28 cellular contexts compared by ENCODE assay signal in genomic region chr21:28644762-28645161, GRCh38.
DNase-seq lines count a peak whose midpoint lies in the region; ATAC-seq, FAIRE-seq and TF ChIP-seq lines count a peak whose summit lies in the region.
"Had no signal": no experiment of that assay in that cellular context is flagged by ENCODE, and none has a peak within 500 bp of the region (broad histone marks: within the 10 kb centered on the region; RNA-seq: fewer than 3 reads in every experiment).

No MANE protein-coding gene starts in this region.

- H3K36me3 Mint-ChIP-seq in activated CD8-positive, alpha-beta memory T cell treated with anti-CD3 and anti-CD28 coated beads, Interleukin-2, amount 10 ng/mL, durations not matched to agents 7 days and 5 days, result peaks cover 9% of the 10 kb centered on the region
- H3K36me3 Mint-ChIP-seq: activated naive CD4-positive, alpha-beta T cell treated with anti-CD3 and anti-CD28 coated beads, Interleukin-2, amount 10 ng/mL, durations not matched to agents 7 days and 5 days; mesothelial cell of epicardium had no signal

- no peak overlapping the region for H3K27ac ChIP-seq in WERI-Rb-1
- H3K27ac ChIP-seq: right atrium auricular region, testis had no signal

- ATAC-seq in activated CD8-positive, alpha-beta memory T cell treated with anti-CD3 and anti-CD28 coated beads, Interleukin-2, amount 10 ng/mL, durations not matched to agents 7 days and 5 days, result no peak
- no peak for ATAC-seq in HG03045 (IDR thresholded peaks at IDR 0.05; ENCODE audit: unreplicated experiment)
- ATAC-seq: left ventricle myocardium superior; stimulated activated naive CD8-positive, alpha-beta T cell treated with anti-CD3 and anti-CD28 coated beads, Interleukin-15, Interleukin-2, amounts not matched to agents 100 U/mL and 50 U/mL, for 24 hours had no signal

- H3K27ac Mint-ChIP-seq in activated CD8-positive, alpha-beta memory T cell treated with anti-CD3 and anti-CD28 coated beads, Interleukin-2, amount 10 ng/mL, durations not matched to agents 7 days and 5 days, result no peak overlapping the region
- H3K27ac Mint-ChIP-seq: activated CD4-positive, alpha-beta memory T cell treated with anti-CD3 and anti-CD28 coated beads for 36 hours; activated naive CD4-positive, alpha-beta T cell treated with anti-CD3 and anti-CD28 coated beads, Interleukin-2, amount 10 ng/mL, durations not matched to agents 7 days and 5 days; activated T-helper 1 cell treated with anti-CD3 and anti-CD28 coated beads, Interleukin-12 subunit alpha, Interleukin-12 subunit beta, Interleukin-2, Interleukin-4 antibody, amounts not matched to agents 30 ng/mL and 10 ng/mL and 1 ng/mL, durations not matched to agents 14 hours and 24 hours and 36 hours; CD4-positive, alpha-beta T cell; mesothelial cell of epicardium had no signal

- H3K36me3 ChIP-seq in bronchial epithelial cell (ENCODE audit: control insufficient read depth, insufficient read depth, low read length), result no peaks in the 10 kb centered on the region
- no peaks in the 10 kb centered on the region for H3K36me3 ChIP-seq in WERI-Rb-1
- H3K36me3 ChIP-seq: right atrium auricular region had no signal

- FAIRE-seq in bronchial epithelial cell (lab: Jason Lieb, UNC), result no peak
- FAIRE-seq: A204.1, GM18507, GM19239, kidney had no signal

- H3K4me1 Mint-ChIP-seq in activated CD8-positive, alpha-beta memory T cell treated with anti-CD3 and anti-CD28 coated beads, Interleukin-2, amount 10 ng/mL, durations not matched to agents 7 days and 5 days, result peaks cover 6% of the 10 kb centered on the region
- H3K4me1 Mint-ChIP-seq: activated naive CD4-positive, alpha-beta T cell treated with anti-CD3 and anti-CD28 coated beads, Interleukin-2, amount 10 ng/mL, durations not matched to agents 7 days and 5 days; mesothelial cell of epicardium had no signal

- no peak overlapping the region for H3K4me3 ChIP-seq in bronchial epithelial cell (ENCODE audit: low read depth, low read length)
- H3K4me3 ChIP-seq in WERI-Rb-1 (ENCODE audit: low read depth, low read length), result no peak overlapping the region
- H3K4me3 ChIP-seq: right atrium auricular region, testis had no signal

- no peaks in the 10 kb centered on the region for H3K9me3 Mint-ChIP-seq in activated CD8-positive, alpha-beta memory T cell treated with anti-CD3 and anti-CD28 coated beads, Interleukin-2, amount 10 ng/mL, durations not matched to agents 7 days and 5 days (ENCODE audit: low read depth)
- H3K9me3 Mint-ChIP-seq: activated CD4-positive, alpha-beta memory T cell treated with anti-CD3 and anti-CD28 coated beads for 36 hours; CD4-positive, alpha-beta T cell; mesothelial cell of epicardium had no signal

- H3K27me3 Mint-ChIP-seq in activated CD8-positive, alpha-beta memory T cell treated with anti-CD3 and anti-CD28 coated beads, Interleukin-2, amount 10 ng/mL, durations not matched to agents 7 days and 5 days, result no peaks in the 10 kb centered on the region
- H3K27me3 Mint-ChIP-seq: activated CD4-positive, alpha-beta memory T cell treated with anti-CD3 and anti-CD28 coated beads for 36 hours; activated naive CD4-positive, alpha-beta T cell treated with anti-CD3 and anti-CD28 coated beads, Interleukin-2, amount 10 ng/mL, durations not matched to agents 7 days and 5 days; CD4-positive, alpha-beta T cell had no signal

- no peak for TF ChIP-seq CTCF in bronchial epithelial cell (IDR thresholded peaks at IDR 0.05; ENCODE audit: insufficient read depth, low read length, severe bottlenecking)
- TF ChIP-seq CTCF in WERI-Rb-1 (IDR thresholded peaks at IDR 0.05; ENCODE audit: low read depth, low read length), result no peak

- H3K27me3 ChIP-seq in bronchial epithelial cell (ENCODE audit: control insufficient read depth, insufficient read depth, low read length) (no peaks in the 10 kb centered on the region), WERI-Rb-1 (ENCODE audit: insufficient read depth, low read depth, severe bottlenecking) (peaks cover 12% of the 10 kb centered on the region)
- H3K27me3 ChIP-seq: right atrium auricular region, testis had no signal

- H3K9me3 ChIP-seq in WERI-Rb-1 (ENCODE audit: severe bottlenecking), result no peaks in the 10 kb centered on the region
- H3K9me3 ChIP-seq: right atrium auricular region, testis had no signal

- H3K4me3 Mint-ChIP-seq in activated CD8-positive, alpha-beta memory T cell treated with anti-CD3 and anti-CD28 coated beads, Interleukin-2, amount 10 ng/mL, durations not matched to agents 7 days and 5 days, result no peak overlapping the region
- H3K4me3 Mint-ChIP-seq: activated CD4-positive, alpha-beta memory T cell treated with anti-CD3 and anti-CD28 coated beads for 36 hours; activated naive CD4-positive, alpha-beta T cell treated with anti-CD3 and anti-CD28 coated beads, Interleukin-2, amount 10 ng/mL, durations not matched to agents 7 days and 5 days; activated T-helper 1 cell treated with anti-CD3 and anti-CD28 coated beads, Interleukin-12 subunit alpha, Interleukin-12 subunit beta, Interleukin-2, Interleukin-4 antibody, amounts not matched to agents 30 ng/mL and 10 ng/mL and 1 ng/mL, durations not matched to agents 14 hours and 24 hours and 36 hours; CD4-positive, alpha-beta T cell; mesothelial cell of epicardium had no signal

- DNase-seq in AG20443 (ENCODE audit: low spot score), result peak; percentile 33
- DNase-seq in LHCN-M2 (ENCODE audit: low read depth), result peak; percentile 12
- peak; percentile 75 for DNase-seq in bronchial epithelial cell (ENCODE audit: low read depth)
- peak; percentile 52 for DNase-seq in islet precursor cell
- no peak for DNase-seq in activated CD8-positive, alpha-beta memory T cell treated with anti-CD3 and anti-CD28 coated beads, Interleukin-2, amount 10 ng/mL, durations not matched to agents 7 days and 5 days
- DNase-seq in WERI-Rb-1, result no peak
- no peak for DNase-seq in putamen (ENCODE audit: low spot score)
- DNase-seq: activated CD4-positive, alpha-beta memory T cell treated with anti-CD3 and anti-CD28 coated beads for 36 hours; activated CD4-positive, alpha-beta T cell treated with anti-CD3 and anti-CD28 coated beads for 1 hour; activated CD8-positive, alpha-beta memory T cell treated with anti-CD3 and anti-CD28 coated beads, Interleukin-2, amount 50 U/mL, for 4 hours; activated naive CD4-positive, alpha-beta T cell treated with anti-CD3 and anti-CD28 coated beads, Interleukin-2, amount 10 ng/mL, durations not matched to agents 7 days and 5 days; CD4-positive, alpha-beta T cell; H7; kidney; left ventricle myocardium superior; NCI-H146; NCI-H82; RPMI8226; stimulated activated CD4-positive, alpha-beta T cell treated with anti-CD3 and anti-CD28 coated beads, Interleukin-1b, Interleukin-23, amount 100 ng/mL, for 48 hours; stimulated activated naive CD8-positive, alpha-beta T cell treated with anti-CD3 and anti-CD28 coated beads, Interleukin-15, Interleukin-2, amounts not matched to agents 100 U/mL and 50 U/mL, for 24 hours; testis had no signal

- CTCF ChIA-PET in activated CD8-positive, alpha-beta memory T cell treated with anti-CD3 and anti-CD28 coated beads, Interleukin-2, amount 10 ng/mL, durations not matched to agents 7 days and 5 days (lab: Charles Lee), result no interaction called here

Comparison
In these comparisons a context has a peak if more than half of its experiments do, and no peak if none do; other contexts are left out.
1. DNase-seq: peak in AG20443 (single experiment), LHCN-M2 (single experiment), bronchial epithelial cell (single experiment) and islet precursor cell (single experiment); none in activated CD8-positive, alpha-beta memory T cell treated with anti-CD3 and anti-CD28 coated beads, Interleukin-2, amount 10 ng/mL, durations not matched to agents 7 days and 5 days (single experiment), WERI-Rb-1 (single experiment) and putamen (single experiment).